ENCODE assay signal across 9 cellular contexts in genomic region chr10:85934586-85934985, GRCh38.
"Had no signal": no experiment of that assay in that cellular context is flagged by ENCODE, and none has a peak within 500 bp of the region (broad histone marks: within the 10 kb centered on the region; RNA-seq: fewer than 3 reads in every experiment).

No MANE protein-coding gene starts in this region.

- H3K4me3 Mint-ChIP-seq: HFFc6 had no signal

- H3K27ac ChIP-seq: GM23248, HL-60 had no signal

- H3K27ac Mint-ChIP-seq: HFFc6 had no signal

- H3K36me3 ChIP-seq: HAP-1 had no signal

- ATAC-seq: HCT116, HepG2 had no signal

- H3K4me1 ChIP-seq: HAP-1 had no signal

- H3K4me3 ChIP-seq: GM23248, HAP-1 had no signal

- H3K9me3 ChIP-seq: HAP-1 had no signal

- DNase-seq: GM23248, GOT3, H7, HFFc6, IMR-90 had no signal
